In genomic region chr10:101829561-101830315, GRCh38 we compare ENCODE assay signal across 8 cellular contexts. TPM values are rescaled to one million over a fixed set of nuclear protein-coding genes. Genes with fewer than 3 reads are reported as not detected.
DNase-seq lines count a peak whose midpoint lies in the region; ATAC-seq and TF ChIP-seq lines count a peak whose summit lies in the region.

No MANE protein-coding gene starts in this region.

- peak overlapping the region; percentile 97 for H3K27ac Mint-ChIP-seq in activated naive CD4-positive, alpha-beta T cell treated with anti-CD3 and anti-CD28 coated beads, Interleukin-2, amount 50 U/mL, for 24 hours

- peak; percentile 7 for ATAC-seq in HG02642 (IDR thresholded peaks at IDR 0.05; ENCODE audit: poor library complexity, unreplicated experiment)

- no peaks in the 10 kb centered on the region for H3K36me3 Mint-ChIP-seq in activated naive CD4-positive, alpha-beta T cell treated with anti-CD3 and anti-CD28 coated beads, Interleukin-2, amount 50 U/mL, for 24 hours

- peaks cover 46% of the 10 kb centered on the region for H3K4me1 Mint-ChIP-seq in activated naive CD4-positive, alpha-beta T cell treated with anti-CD3 and anti-CD28 coated beads, Interleukin-2, amount 50 U/mL, for 24 hours

- H3K9me3 ChIP-seq in ES-I3 (ENCODE audit: control insufficient read depth, insufficient read depth, low read length) (no peaks in the 10 kb centered on the region), OCI-LY3 (ENCODE audit: insufficient read depth, low read length) (no peaks in the 10 kb centered on the region), left ventricle myocardium inferior (replicated peaks) (no peaks in the 10 kb centered on the region)

- TF ChIP-seq CTCF in OCI-LY3 (IDR thresholded peaks at IDR 0.05; ENCODE audit: low read depth, low read length), result no peak
- no peak for TF ChIP-seq CTCF in left ventricle myocardium inferior (IDR thresholded peaks at IDR 0.05; ENCODE audit: borderline replicate concordance)

- H3K9ac ChIP-seq in ES-I3 (ENCODE audit: low read depth, low read length), result peak overlapping the region; percentile 62; the same call in 1 of the 2 replicates
- no peak overlapping the region for H3K9ac ChIP-seq in OCI-LY3 (ENCODE audit: low read length)

- H3K79me2 ChIP-seq in OCI-LY3 (ENCODE audit: low read length), result no peaks in the 10 kb centered on the region

- H3K4me3 ChIP-seq in OCI-LY3 (ENCODE audit: low read length) (peak overlapping the region; percentile 89), left ventricle myocardium inferior (peak overlapping the region; percentile 63), skin epidermis (peak overlapping the region; percentile 31 to 48 (median 40))

- peaks cover 9% of the 10 kb centered on the region; the same call in 1 of the 2 replicates for H3K4me1 ChIP-seq in ES-I3 (ENCODE audit: insufficient read depth, low read length)
- peaks cover 16% of the 10 kb centered on the region for H3K4me1 ChIP-seq in OCI-LY3 (ENCODE audit: low read length)
- H3K4me1 ChIP-seq in left ventricle myocardium inferior, result peaks cover 53% of the 10 kb centered on the region

- intact Hi-C loops in left ventricle myocardium inferior (cut with micrococcal nuclease), result no loop called here

- no peaks in the 10 kb centered on the region for H3K27me3 Mint-ChIP-seq in activated naive CD4-positive, alpha-beta T cell treated with anti-CD3 and anti-CD28 coated beads, Interleukin-2, amount 50 U/mL, for 24 hours

- H3K9me3 Mint-ChIP-seq in activated naive CD4-positive, alpha-beta T cell treated with anti-CD3 and anti-CD28 coated beads, Interleukin-2, amount 50 U/mL, for 24 hours, result no peaks in the 10 kb centered on the region

- H4K20me1 ChIP-seq in OCI-LY3 (ENCODE audit: insufficient read depth, low read length), result peaks cover 5% of the 10 kb centered on the region; the same call in 1 of the 2 replicates

- H3K4me2 ChIP-seq in OCI-LY3 (ENCODE audit: low read length), result peak overlapping the region; percentile 96

- H2AFZ ChIP-seq in OCI-LY3 (ENCODE audit: low read depth, low read length), result no peak overlapping the region

- DNase-seq in left ventricle myocardium inferior (peak; percentile 45), NK-92 (lab: John Stamatoyannopoulos, UW; ENCODE audit: unreplicated experiment) (no peak), RKO (ENCODE audit: low spot score) (no peak)

- H3K36me3 ChIP-seq in ES-I3 (ENCODE audit: insufficient read depth, low read length), result no peaks in the 10 kb centered on the region
- no peaks in the 10 kb centered on the region for H3K36me3 ChIP-seq in OCI-LY3 (replicated peaks; ENCODE audit: low read depth, low read length)
- H3K36me3 ChIP-seq in left ventricle myocardium inferior, result peaks cover 26% of the 10 kb centered on the region

- H3K27me3 ChIP-seq in OCI-LY3 (ENCODE audit: low read depth, low read length) (no peaks in the 10 kb centered on the region), left ventricle myocardium inferior (ENCODE audit: low read depth) (no peaks in the 10 kb centered on the region)

- H3K27ac ChIP-seq in OCI-LY3 (ENCODE audit: low read length) (peak overlapping the region; percentile 52), left ventricle myocardium inferior (replicated peaks) (peak overlapping the region; percentile 48), skin epidermis (peak overlapping the region in 16 of 21 experiments; percentile 16 to 89 (median 62))

- H3K4me3 Mint-ChIP-seq in activated naive CD4-positive, alpha-beta T cell treated with anti-CD3 and anti-CD28 coated beads, Interleukin-2, amount 50 U/mL, for 24 hours, result peak overlapping the region; percentile 80

RNA-seq across cellular contexts. Expression of gene OGA, which starts 11.5 kb away (rescaled TPM):
- total RNA-seq in left ventricle myocardium inferior, result 96.3 TPM

RNA-seq across cellular contexts. Expression of gene KCNIP2, which starts 13.9 kb away (rescaled TPM):
- 29.2 TPM for total RNA-seq in left ventricle myocardium inferior

RNA-seq across cellular contexts. Expression of gene NPM3, which starts 46.5 kb away (rescaled TPM):
- total RNA-seq in left ventricle myocardium inferior, result 7.9 TPM

RNA-seq across cellular contexts. Expression of gene FGF8, which starts 53.8 kb away (rescaled TPM):
- total RNA-seq in left ventricle myocardium inferior, result not detected
